12 cellular contexts compared by ENCODE assay signal in the genomic region with DNA sequence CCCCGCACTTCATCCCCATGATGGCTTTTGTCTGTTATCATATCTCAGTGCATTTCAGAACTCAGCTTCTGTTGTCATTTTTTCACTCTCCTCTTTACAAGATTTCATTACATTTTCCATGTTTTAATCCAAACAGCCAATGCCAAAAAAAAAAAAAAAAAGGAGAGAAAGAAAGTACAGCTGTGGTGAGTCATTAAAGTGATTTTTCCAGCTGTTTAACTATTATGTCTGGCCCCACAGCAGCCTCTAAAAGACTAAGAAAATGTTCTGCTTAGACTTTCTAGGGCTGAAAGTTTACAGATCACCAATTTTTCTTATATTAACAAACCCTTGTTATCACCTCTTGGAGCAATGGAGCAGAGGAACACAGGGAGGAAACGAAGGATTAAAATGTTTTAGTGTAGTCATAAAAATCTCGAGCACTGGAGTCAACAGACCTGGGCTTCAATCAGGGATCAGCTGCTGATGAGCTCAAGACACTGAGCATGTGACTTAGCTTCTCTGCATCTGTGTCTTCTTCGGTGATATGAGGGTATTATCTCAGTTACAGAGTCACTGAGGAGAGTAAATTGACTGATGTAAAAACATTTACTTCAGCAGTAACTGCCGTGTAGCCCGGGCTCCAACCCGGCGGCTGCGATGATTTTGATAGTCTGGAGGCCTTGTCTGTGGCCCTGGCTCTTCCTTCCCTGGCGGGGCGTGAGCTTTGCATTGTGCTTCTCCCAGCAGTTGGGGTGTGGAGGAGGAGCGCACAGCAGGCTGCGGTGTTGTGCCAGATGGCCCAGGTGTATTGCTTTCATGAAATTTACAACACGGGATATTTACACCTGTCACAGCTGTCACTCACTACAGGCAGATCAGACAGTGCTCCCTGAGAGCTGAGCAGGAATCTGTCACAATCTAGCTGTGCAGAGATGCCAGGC.
DNase-seq lines count a peak whose midpoint lies in the region; ATAC-seq and TF ChIP-seq lines count a peak whose summit lies in the region.
"Had no signal": no experiment of that assay in that cellular context is flagged by ENCODE, and none has a peak within 500 bp of the region (broad histone marks: within the 10 kb centered on the region; RNA-seq: fewer than 3 reads in every experiment).

No MANE protein-coding gene starts in this region.

- TF ChIP-seq CTCF in heart right ventricle (IDR thresholded peaks at IDR 0.05) (no peak), suprapubic skin (IDR thresholded peaks at IDR 0.05) (no peak)

- TF ChIP-seq EP300 in suprapubic skin (IDR thresholded peaks at IDR 0.05): no peak

- H3K27ac ChIP-seq in heart right ventricle (peak overlapping the region in 7 of 10 donors; percentile 23 to 65 (median 60)), suprapubic skin (no peak overlapping the region)

- no peaks in the 10 kb centered on the region for H3K9me3 ChIP-seq in heart right ventricle
- no peaks in the 10 kb centered on the region for H3K9me3 ChIP-seq in suprapubic skin

- H3K4me1 ChIP-seq in heart right ventricle: peaks cover 0 to 21% (median 4%) of the 10 kb centered on the region in 9 donors
- peaks cover 5% of the 10 kb centered on the region for H3K4me1 ChIP-seq in suprapubic skin

- 55 to 57% methylated on average over 14 of the region's 14 CpGs for WGBS in heart right ventricle, 2 donors
- WGBS in suprapubic skin: 52% methylated on average over 14 of the region's 14 CpGs

- DNase-seq in GM03348 (ENCODE audit: low spot score): peak; percentile 33
- DNase-seq in NCI-H82 (lab: John Stamatoyannopoulos, UW): peak; percentile 79
- DNase-seq in heart right ventricle: no peak
- DNase-seq in sciatic nerve (ENCODE audit: low spot score): peak; percentile 62
- DNase-seq in ACHN: no peak
- DNase-seq in HuH-7 (ENCODE audit: low spot score): no peak
- DNase-seq in suprapubic skin (ENCODE audit: low spot score in 2 of 2): no peak
- DNase-seq in SIG-M5 (lab: John Stamatoyannopoulos, UW): no peak
- DNase-seq: activated CD4-positive, alpha-beta T cell treated with anti-CD3 and anti-CD28 coated beads for 4 hours; activated naive CD4-positive, alpha-beta T cell treated with anti-CD3 and anti-CD28 coated beads for 36 hours; NCI-H187 had no signal

- H3K36me3 ChIP-seq in heart right ventricle (no peaks in the 10 kb centered on the region), suprapubic skin (no peaks in the 10 kb centered on the region)

- no peak for TF ChIP-seq POLR2A in suprapubic skin (IDR thresholded peaks at IDR 0.05)

- intact Hi-C loops in heart right ventricle (cut with DNase I): no loop called here
- intact Hi-C loops in sciatic nerve (cut with DNase I): no loop called here

- no peak overlapping the region for H3K4me3 ChIP-seq in heart right ventricle
- no peak overlapping the region for H3K4me3 ChIP-seq in suprapubic skin
- H3K4me3 ChIP-seq: coronary artery had no signal

- in situ Hi-C loops in ACHN (cut with HindIII; ENCODE audit: low pct_ligation_motif_present, low pct_unique_long_range_greater_than_20kb, low sequenced_read_pairs): no loop called here

- peak in 7 of 8 donors; percentile 68 to 86 (median 81) for ATAC-seq in heart right ventricle
- ATAC-seq in sciatic nerve: peak; percentile 86

- H3K27me3 ChIP-seq in heart right ventricle (no peaks in the 10 kb centered on the region), suprapubic skin (no peaks in the 10 kb centered on the region)

Comparison
In these comparisons a context has a peak if more than half of its experiments do, and no peak if none do; other contexts are left out.
1. DNase-seq: peak in GM03348 (single experiment), NCI-H82 (single experiment) and sciatic nerve (single experiment); none in heart right ventricle (0 of 2), ACHN (single experiment), HuH-7 (single experiment), suprapubic skin (0 of 2) and SIG-M5 (single experiment).